Comparison of ENCODE assay signal across 8 cellular contexts in genomic region chr6:131063764-131064272, GRCh38. TPM values are rescaled to one million over a fixed set of nuclear protein-coding genes. Genes with fewer than 3 reads are reported as not detected.
DNase-seq lines count a peak whose midpoint lies in the region; ATAC-seq and TF ChIP-seq lines count a peak whose summit lies in the region.

No MANE protein-coding gene starts in this region.

- no peaks in the 10 kb centered on the region for H3K9me3 ChIP-seq in ES-I3 (ENCODE audit: control insufficient read depth, insufficient read depth, low read length)
- H3K9me3 ChIP-seq in left lung = no peaks in the 10 kb centered on the region
- H3K9me3 ChIP-seq in upper lobe of right lung = no peaks in the 10 kb centered on the region

- H3K27ac Mint-ChIP-seq in activated naive CD8-positive, alpha-beta T cell = peak overlapping the region; percentile 41

- H3K4me1 ChIP-seq in ES-I3 (ENCODE audit: insufficient read depth, low read length) = peaks cover 6% of the 10 kb centered on the region
- H3K4me1 ChIP-seq in left lung = peaks cover 0 to 26% of the 10 kb centered on the region in 2 donors
- H3K4me1 ChIP-seq in upper lobe of right lung = peaks cover 15% of the 10 kb centered on the region

- H3K9ac ChIP-seq in ES-I3 (ENCODE audit: low read depth, low read length) = peak overlapping the region; percentile 68

- H3K9me3 Mint-ChIP-seq in activated naive CD8-positive, alpha-beta T cell (ENCODE audit: low read depth) = no peaks in the 10 kb centered on the region

- H3K4me3 ChIP-seq in left lung (peak overlapping the region; percentile 92 to 95), upper lobe of right lung (peak overlapping the region; percentile 92)

- H3K27me3 ChIP-seq in left lung (peaks cover 0 to 18% of the 10 kb centered on the region in 2 donors), upper lobe of right lung (no peaks in the 10 kb centered on the region)

- H3K27ac ChIP-seq in left lung (peak overlapping the region; percentile 84 to 85), upper lobe of right lung (peak overlapping the region; percentile 86)

- H3K27me3 Mint-ChIP-seq in activated naive CD8-positive, alpha-beta T cell = no peaks in the 10 kb centered on the region

- H3K4me1 Mint-ChIP-seq in activated naive CD8-positive, alpha-beta T cell (ENCODE audit: low read depth) = peaks cover 25% of the 10 kb centered on the region

- H3K36me3 ChIP-seq in ES-I3 (ENCODE audit: insufficient read depth, low read length) (no peaks in the 10 kb centered on the region), left lung (no peaks in the 10 kb centered on the region), upper lobe of right lung (no peaks in the 10 kb centered on the region)

- TF ChIP-seq CTCF in left lung (IDR thresholded peaks at IDR 0.05) (no peak), upper lobe of right lung (IDR thresholded peaks at IDR 0.05) (no peak)

- intact Hi-C loops in left lung (cut with DNase I) (no loop called here), upper lobe of right lung (cut with DNase I) (no loop called here)

- DNase-seq in left lung (peak in 1 of 2 donors; percentile 39), upper lobe of right lung (no peak), germinal center (ENCODE audit: low spot score) (no peak), NCI-H2029 (lab: John Stamatoyannopoulos, UW) (no peak), NCI-H2081 treated with DMSO at 0.1 percent for 48 hours (lab: John Stamatoyannopoulos, UW) (no peak)

- peak overlapping the region; percentile 82 for H3K4me3 Mint-ChIP-seq in activated naive CD8-positive, alpha-beta T cell

- H3K36me3 Mint-ChIP-seq in activated naive CD8-positive, alpha-beta T cell = no peaks in the 10 kb centered on the region

- ATAC-seq in HG02642 (IDR thresholded peaks at IDR 0.05; ENCODE audit: poor library complexity, unreplicated experiment) (peak; percentile 14), left lung (no peak), upper lobe of right lung (no peak)

RNA-seq across cellular contexts. Expression of gene EPB41L2, which starts 0.8 kb away (rescaled TPM):
- total RNA-seq in left lung (10 to 100 TPM; 91.3 to 97.1 TPM), upper lobe of right lung (174 TPM)
